In genomic region chr19:53877361-53877766, GRCh38 we compare ENCODE assay signal across 1 cellular context.
TF ChIP-seq lines count a peak whose summit lies in the region.

No MANE protein-coding gene starts in this region.

TF ChIP-seq in GM23338, 12 proteins besides CTCF, POLR2A, EP300 and RAD21 (continued from another document):
- no peak for TF ChIP-seq ZNF462 (CRISPR knock-in tag; IDR thresholded peaks at IDR 0.05)
